Comparison of ENCODE assay signal across 20 cellular contexts in genomic region chr2:101339236-101339865, GRCh38. TPM values are rescaled to one million over a fixed set of nuclear protein-coding genes. Genes with fewer than 3 reads are reported as not detected.
"Had no signal": no experiment of that assay in that cellular context is flagged by ENCODE, and none has a peak within 500 bp of the region (broad histone marks: within the 10 kb centered on the region; RNA-seq: fewer than 3 reads in every experiment).

No MANE protein-coding gene starts in this region.

- H3K9me3 ChIP-seq: gastrocnemius medialis, heart left ventricle, prostate gland, suprapubic skin, upper lobe of left lung had no signal

- H3K27ac Mint-ChIP-seq: activated T-helper 1 cell treated with anti-CD3 and anti-CD28 coated beads, Interleukin-12 subunit alpha, Interleukin-12 subunit beta, Interleukin-2, Interleukin-4 antibody, amounts not matched to agents 30 ng/mL and 10 ng/mL and 1 ng/mL, durations not matched to agents 14 hours and 24 hours and 36 hours; effector memory CD8-positive, alpha-beta T cell; memory B cell; natural killer cell treated with Interleukin-12 subunit alpha and Interleukin-12 subunit beta and Interleukin-15 and Interleukin-18, amount 100 ng/mL, for 72 hours; stimulated activated naive CD8-positive, alpha-beta T cell treated with anti-CD3 and anti-CD28 coated beads, Interleukin-15, Interleukin-2, amounts not matched to agents 100 ng/mL and 50 ng/mL, for 24 hours had no signal

- H3K27me3 Mint-ChIP-seq: effector memory CD8-positive, alpha-beta T cell; natural killer cell treated with Interleukin-12 subunit alpha and Interleukin-12 subunit beta and Interleukin-15 and Interleukin-18, amount 100 ng/mL, for 72 hours; stimulated activated naive CD8-positive, alpha-beta T cell treated with anti-CD3 and anti-CD28 coated beads, Interleukin-15, Interleukin-2, amounts not matched to agents 100 ng/mL and 50 ng/mL, for 24 hours; T-helper 17 cell had no signal

- H3K36me3 ChIP-seq: gastrocnemius medialis, heart left ventricle, prostate gland, suprapubic skin, upper lobe of left lung had no signal

- H3K27me3 ChIP-seq: gastrocnemius medialis, heart left ventricle, suprapubic skin, upper lobe of left lung had no signal

- H3K4me3 Mint-ChIP-seq: activated T-helper 1 cell treated with anti-CD3 and anti-CD28 coated beads, Interleukin-12 subunit alpha, Interleukin-12 subunit beta, Interleukin-2, Interleukin-4 antibody, amounts not matched to agents 30 ng/mL and 10 ng/mL and 1 ng/mL, durations not matched to agents 14 hours and 24 hours and 36 hours; effector memory CD8-positive, alpha-beta T cell; memory B cell; natural killer cell treated with Interleukin-12 subunit alpha and Interleukin-12 subunit beta and Interleukin-15 and Interleukin-18, amount 100 ng/mL, for 72 hours; stimulated activated naive CD8-positive, alpha-beta T cell treated with anti-CD3 and anti-CD28 coated beads, Interleukin-15, Interleukin-2, amounts not matched to agents 100 ng/mL and 50 ng/mL, for 24 hours; T-helper 17 cell had no signal

- ATAC-seq: effector memory CD8-positive, alpha-beta T cell; gastrocnemius medialis; left ventricle myocardium superior; natural killer cell treated with Interleukin-12 subunit alpha and Interleukin-12 subunit beta and Interleukin-15 and Interleukin-18, amount 100 ng/mL, for 72 hours; right cardiac atrium; T-helper 17 cell had no signal

- H3K27ac ChIP-seq: epithelial cell of prostate, gastrocnemius medialis, prostate gland, suprapubic skin had no signal

- H3K9me3 Mint-ChIP-seq: activated T-helper 1 cell treated with anti-CD3 and anti-CD28 coated beads, Interleukin-12 subunit alpha, Interleukin-12 subunit beta, Interleukin-2, Interleukin-4 antibody, amounts not matched to agents 30 ng/mL and 10 ng/mL and 1 ng/mL, durations not matched to agents 14 hours and 24 hours and 36 hours; effector memory CD8-positive, alpha-beta T cell; memory B cell; natural killer cell treated with Interleukin-12 subunit alpha and Interleukin-12 subunit beta and Interleukin-15 and Interleukin-18, amount 100 ng/mL, for 72 hours; stimulated activated naive CD8-positive, alpha-beta T cell treated with anti-CD3 and anti-CD28 coated beads, Interleukin-15, Interleukin-2, amounts not matched to agents 100 ng/mL and 50 ng/mL, for 24 hours had no signal

- DNase-seq: activated CD4-positive, alpha-beta T cell treated with anti-CD3 and anti-CD28 coated beads, Interleukin-2, amount 50 U/mL, for 1 hour; activated naive CD4-positive, alpha-beta T cell treated with Interleukin-2 at 50 U/mL for 16 hours; dermis blood vessel endothelial cell; effector memory CD8-positive, alpha-beta T cell; gastrocnemius medialis; heart left ventricle; left ventricle myocardium superior; right cardiac atrium; small intestine; T-helper 17 cell; upper lobe of left lung had no signal

- H3K4me1 ChIP-seq: gastrocnemius medialis, prostate gland, suprapubic skin had no signal

- H3K4me3 ChIP-seq: gastrocnemius medialis, heart left ventricle, prostate gland, suprapubic skin, upper lobe of left lung had no signal

- H3K36me3 Mint-ChIP-seq: memory B cell; natural killer cell treated with Interleukin-12 subunit alpha and Interleukin-12 subunit beta and Interleukin-15 and Interleukin-18, amount 100 ng/mL, for 72 hours had no signal

RNA-seq across cellular contexts. Expression of gene CREG2, which starts 48.0 kb away (rescaled TPM):
- total RNA-seq: activated CD8-positive, alpha-beta memory T cell treated with anti-CD3 and anti-CD28 coated beads for 36 hours; activated T-helper 1 cell treated with anti-CD3 and anti-CD28 coated beads, Interleukin-12 subunit alpha, Interleukin-12 subunit beta, Interleukin-2, Interleukin-4 antibody, amounts not matched to agents 30 ng/mL and 10 ng/mL and 1 ng/mL, durations not matched to agents 14 hours and 24 hours and 36 hours; chondrocyte; gastrocnemius medialis; left ventricle myocardium superior; natural killer cell treated with Interleukin-12 subunit alpha and Interleukin-12 subunit beta and Interleukin-15 and Interleukin-18, amount 100 ng/mL, for 72 hours; prostate gland had no signal
- polyA plus RNA-seq: heart left ventricle had no signal
